Comparison of ENCODE assay signal across 18 cellular contexts in genomic region chr2:197810490-197810889, GRCh38. TPM values are rescaled to one million over a fixed set of nuclear protein-coding genes. Genes with fewer than 3 reads are reported as not detected.
A peak's percentile ranks its signal among the peaks of the same experiment; 100 is the strongest.
DNase-seq lines count a peak whose midpoint lies in the region; ATAC-seq, FAIRE-seq and TF ChIP-seq lines count a peak whose summit lies in the region.
"Had no signal": no experiment of that assay in that cellular context is flagged by ENCODE, and none has a peak within 500 bp of the region (broad histone marks: within the 10 kb centered on the region; RNA-seq: fewer than 3 reads in every experiment).

No MANE protein-coding gene starts in this region.

- H3K4me3 Mint-ChIP-seq in progenitor cell of endocrine pancreas (ENCODE audit: low read depth): peak overlapping the region; percentile 28
- no peak overlapping the region for H3K4me3 Mint-ChIP-seq in endothelial cell (ENCODE audit: unreplicated experiment)

- POLR2A ChIA-PET in K562 (lab: Yijun Ruan, JAX): interaction anchor here (1.5 kb wide), 1 partner anchor 10 kb away, joined by 4 read pairs; no protein-coding TSS in a partner anchor

- intact Hi-C loops in left ventricle myocardium inferior (cut with micrococcal nuclease): no loop called here
- intact Hi-C loops in Right ventricle myocardium superior (cut with DNase I): no loop called here
- intact Hi-C loops in K562 (cut with micrococcal nuclease): no loop called here

- H3K4me1 ChIP-seq in left ventricle myocardium inferior (peaks cover 74% of the 10 kb centered on the region), OCI-LY3 (ENCODE audit: low read length) (peaks cover 3% of the 10 kb centered on the region; the same call in 1 of the 2 replicates), K562 (replicated peaks in 1 of 2; ENCODE audit: control insufficient read depth in 2 of 2, insufficient read depth in 2 of 2, low read length in 2 of 2) (peaks cover 0 to 17% of the 10 kb centered on the region in 2 experiments; a peak in 3 of 5 replicates)
- H3K4me1 ChIP-seq: BLaER1 had no signal

- no peak for ATAC-seq in Right ventricle myocardium superior (ENCODE audit: poor library complexity)
- no peak for ATAC-seq in K562

- FAIRE-seq in K562 (lab: Jason Lieb, UNC): no peak

- H3K36me3 Mint-ChIP-seq in progenitor cell of endocrine pancreas (ENCODE audit: insufficient read depth): peaks cover 14% of the 10 kb centered on the region
- H3K36me3 Mint-ChIP-seq in endothelial cell (ENCODE audit: low read depth, unreplicated experiment): no peaks in the 10 kb centered on the region

- no TSS peak for BruUV-seq in K562 (replicated peaks; lab: Mats Ljungman, UMichigan)

- 0 out of 2 replicates have a peak overlapping the region, but pooled peaks have one; percentile 35 for H2AFZ ChIP-seq in OCI-LY3 (ENCODE audit: low read depth, low read length)
- no peak overlapping the region for H2AFZ ChIP-seq in K562 (ENCODE audit: low read depth, low read length)

- H3K4me1 Mint-ChIP-seq in progenitor cell of endocrine pancreas (ENCODE audit: low read depth) (peaks cover 35% of the 10 kb centered on the region), endothelial cell (ENCODE audit: unreplicated experiment) (peaks cover 35% of the 10 kb centered on the region)

- CTCF ChIA-PET in K562 (lab: Yijun Ruan, JAX; ENCODE audit: low intra/inter-chr PET ratio): no interaction called here

- H3K79me2 ChIP-seq in OCI-LY3 (ENCODE audit: low read length): no peaks in the 10 kb centered on the region
- H3K79me2 ChIP-seq in K562 (ENCODE audit: control insufficient read depth, insufficient read depth, low read length): peaks cover 96% of the 10 kb centered on the region

- H3K9me3 Mint-ChIP-seq in progenitor cell of endocrine pancreas (ENCODE audit: low read depth): peaks cover 8% of the 10 kb centered on the region
- H3K9me3 Mint-ChIP-seq in endothelial cell (ENCODE audit: unreplicated experiment): no peaks in the 10 kb centered on the region

- TF ChIP-seq POLR2A in K562 (conservative IDR thresholded peaks at IDR 0.05): no peak

- H3K9ac ChIP-seq in OCI-LY3 (ENCODE audit: low read length) (no peak overlapping the region), K562 (ENCODE audit: insufficient read depth in 1 of 2, low read depth in 2 of 2, low read length in 2 of 2) (no peak overlapping the region)
- H3K9ac ChIP-seq: BLaER1 had no signal

- no peaks in the 10 kb centered on the region for H3K9me1 ChIP-seq in K562 (ENCODE audit: control insufficient read depth, insufficient read depth, low read length)

- no peak for TF ChIP-seq CTCF in left ventricle myocardium inferior (IDR thresholded peaks at IDR 0.05; ENCODE audit: borderline replicate concordance)
- TF ChIP-seq CTCF in OCI-LY3 (IDR thresholded peaks at IDR 0.05; ENCODE audit: low read depth, low read length): no peak
- TF ChIP-seq CTCF in K562 (IDR thresholded peaks at IDR 0.05 in 2 of 3, conservative IDR thresholded peaks at IDR 0.05 in 1 of 3; ENCODE audit: insufficient read depth in 2 of 3, low read depth in 1 of 3, low read length in 3 of 3): no peak
- TF ChIP-seq CTCF in progenitor cell of endocrine pancreas (IDR thresholded peaks at IDR 0.05; ENCODE audit: unreplicated experiment): no peak
- no peak for TF ChIP-seq CTCF in endothelial cell (IDR thresholded peaks at IDR 0.05; ENCODE audit: unreplicated experiment)

- H3K27ac ChIP-seq in left ventricle myocardium inferior (replicated peaks) (peak overlapping the region; percentile 1), OCI-LY3 (ENCODE audit: low read length) (no peak overlapping the region), K562 (ENCODE audit: extremely low read depth, low read depth, low read length) (no peak overlapping the region)
- H3K27ac ChIP-seq: BLaER1, HL-60 had no signal

- H3K9me3 ChIP-seq in left ventricle myocardium inferior (replicated peaks) (no peaks in the 10 kb centered on the region), OCI-LY3 (ENCODE audit: insufficient read depth, low read length) (no peaks in the 10 kb centered on the region), K562 (replicated peaks; ENCODE audit: control insufficient read depth, insufficient read depth, low read depth, low read length) (no peaks in the 10 kb centered on the region)
- H3K9me3 ChIP-seq: BLaER1 had no signal

- H4K20me1 ChIP-seq in OCI-LY3 (ENCODE audit: insufficient read depth, low read length) (no peaks in the 10 kb centered on the region), K562 (replicated peaks; ENCODE audit: control insufficient read depth, insufficient read depth, low read length) (no peaks in the 10 kb centered on the region)

- no peak for DNase-seq in left ventricle myocardium inferior
- DNase-seq in Right ventricle myocardium superior: no peak
- DNase-seq in K562 (ENCODE audit: extremely low read depth in 1 of 4, low spot score in 3 of 4): no peak
- no peak for DNase-seq in progenitor cell of endocrine pancreas (ENCODE audit: low spot score, unreplicated experiment)
- no peak for DNase-seq in endothelial cell (ENCODE audit: low spot score)
- DNase-seq in cortex of kidney (lab: John Stamatoyannopoulos, UW): no peak
- DNase-seq in DMS79 (lab: John Stamatoyannopoulos, UW): no peak
- DNase-seq: 8988T, AML-193, Calu3, DMS79 treated with DMSO at 0.1 percent for 48 hours, EL, GDM1, HCEC 1CT had no signal

- TF ChIP-seq RAD21 in K562 (CRISPR knock-in tag; conservative IDR thresholded peaks at IDR 0.05 in 1 of 2, IDR thresholded peaks at IDR 0.05 in 1 of 2): no peak

- WGBS in K562 (ENCODE audit: insufficient coverage, low coverage, missing lambda C conversion rate): 29% methylated on average over 3 of the region's 3 CpGs

- H3K27ac Mint-ChIP-seq in progenitor cell of endocrine pancreas (peak overlapping the region; percentile 70), endothelial cell (ENCODE audit: unreplicated experiment) (no peak overlapping the region)

- H3K27me3 ChIP-seq in left ventricle myocardium inferior (ENCODE audit: low read depth): no peaks in the 10 kb centered on the region
- peaks cover 41% of the 10 kb centered on the region for H3K27me3 ChIP-seq in OCI-LY3 (ENCODE audit: low read depth, low read length)
- H3K27me3 ChIP-seq in K562 (ENCODE audit: control insufficient read depth in 2 of 2, insufficient read depth in 2 of 2, low read length in 2 of 2): no peaks in the 10 kb centered on the region

- in situ Hi-C loops in K562 (cut with MboI): loop anchor here (10.0 kb wide), 1 partner anchor 124 kb away; no protein-coding TSS in a partner anchor

- peak overlapping the region; percentile 91 for H3K4me3 ChIP-seq in left ventricle myocardium inferior
- no peak overlapping the region for H3K4me3 ChIP-seq in OCI-LY3 (ENCODE audit: low read length)
- no peak overlapping the region for H3K4me3 ChIP-seq in K562
- H3K4me3 ChIP-seq: BLaER1 had no signal

- no peak overlapping the region for H3K4me2 ChIP-seq in OCI-LY3 (ENCODE audit: low read length)
- H3K4me2 ChIP-seq in K562 (ENCODE audit: insufficient read depth, low read length): peak overlapping the region; percentile 3; the same call in 1 of the 2 replicates
- H3K4me2 ChIP-seq: BLaER1 had no signal

- H3K36me3 ChIP-seq in left ventricle myocardium inferior: no peaks in the 10 kb centered on the region
- no peaks in the 10 kb centered on the region for H3K36me3 ChIP-seq in OCI-LY3 (replicated peaks; ENCODE audit: low read depth, low read length)
- H3K36me3 ChIP-seq in K562 (ENCODE audit: control insufficient read depth, insufficient read depth, low read length): peaks cover 3% of the 10 kb centered on the region; the same call in 1 of the 3 replicates
- H3K36me3 ChIP-seq: BLaER1 had no signal

- no peak for TF ChIP-seq EP300 in K562 (IDR thresholded peaks at IDR 0.05; ENCODE audit: low read length)

- H3K27me3 Mint-ChIP-seq in progenitor cell of endocrine pancreas (no peaks in the 10 kb centered on the region), endothelial cell (ENCODE audit: unreplicated experiment) (peaks cover 4% of the 10 kb centered on the region)

RNA-seq across cellular contexts. Expression of gene PLCL1, which starts 6.1 kb away (rescaled TPM):
- total RNA-seq in left ventricle myocardium inferior (78.6 TPM), Right ventricle myocardium superior (93.3 TPM), K562 (2014; rRNA removed) (6.1 and 6.2 TPM in 2 replicates), K562 (2014; rRNA removed; fragmentation: Illumina TruSeq; extraction: Trizol) (12.9 and 16.0 TPM in 2 replicates), K562 (2015; rRNA removed; fragmentation: Illumina TruSeq; extraction: Trizol) (12.0 and 12.6 TPM in 2 replicates), K562 (2021) (8.9 and 9.7 TPM in 2 replicates), progenitor cell of endocrine pancreas (41.1 and 48.3 TPM in 2 replicates), endothelial cell (ENCODE audit: unreplicated experiment) (13.6 TPM)
- 12.5 and 53.5 TPM in 2 replicates for total RNA-seq in K562 (2011; cell fraction: chromatin; rRNA removed; ENCODE audit: low replicate concordance)
- 6.0 and 7.5 TPM in 2 replicates for total RNA-seq in K562 (2011; cell fraction: nucleolus; rRNA removed)
- 9.1 and 10.5 TPM in 2 replicates for total RNA-seq in K562 (2011; cell fraction: nucleoplasm; rRNA removed)
- polyA plus RNA-seq in K562 (2011; rRNA removed) (11.2 and 17.7 TPM in 2 replicates), K562 (2014; fragmentation: Illumina TruSeq; extraction: Trizol) (8.6 and 8.9 TPM in 2 replicates), K562 (2014; fragmentation: Nextera tagmentation; extraction: Ambion mirVana) (1 to 10 TPM; 2.0 to 3.0 TPM), K562 (2014; rRNA removed) (5.1 and 8.1 TPM in 2 replicates)
- 2.7 and 5.4 TPM in 2 replicates for polyA plus RNA-seq in K562 (2011; cell fraction: cytosol; rRNA removed)
- polyA plus RNA-seq in K562 (2011; cell fraction: nucleus; rRNA removed): 6.1 and 8.8 TPM in 2 replicates
- polyA plus RNA-seq in K562 (2012): 7.6 and 9.4 TPM in 2 replicates
- polyA minus RNA-seq in K562 (2011; rRNA and poly(A)+ RNA removed): 60.9 and 62.3 TPM in 2 replicates
- polyA minus RNA-seq in K562 (2011; cell fraction: cytosol; rRNA and poly(A)+ RNA removed): 10.5 and 16.3 TPM in 2 replicates
- 28.0 and 45.5 TPM in 2 replicates for polyA minus RNA-seq in K562 (2011; cell fraction: nucleus; rRNA and poly(A)+ RNA removed)

RNA-seq across cellular contexts. Expression of gene BOLL, which starts 25.4 kb away (rescaled TPM):
- not detected for total RNA-seq in left ventricle myocardium inferior
- not detected for total RNA-seq in Right ventricle myocardium superior
- 0.09 and 0.14 TPM in 2 replicates for total RNA-seq in K562 (2011; cell fraction: chromatin; rRNA removed; ENCODE audit: low replicate concordance)
- not detected in 2 replicates for total RNA-seq in K562 (2011; cell fraction: nucleolus; rRNA removed)
- total RNA-seq in K562 (2011; cell fraction: nucleoplasm; rRNA removed): 0.81 TPM in 1 of 2 replicates, not detected in the other
- total RNA-seq in K562 (2014; rRNA removed): 0.29 TPM in 1 of 2 replicates, not detected in the other
- 0.11 TPM in 1 of 2 replicates, not detected in the other for total RNA-seq in K562 (2014; rRNA removed; fragmentation: Illumina TruSeq; extraction: Trizol)
- total RNA-seq in K562 (2015; rRNA removed; fragmentation: Illumina TruSeq; extraction: Trizol): 0.25 TPM in 1 of 2 replicates, not detected in the other
- total RNA-seq in K562 (2021): 0.11 and 0.13 TPM in 2 replicates
- 0.53 TPM in 1 of 2 replicates, not detected in the other for polyA plus RNA-seq in K562 (2011; rRNA removed)
- polyA plus RNA-seq in K562 (2011; cell fraction: cytosol; rRNA removed): 0.15 TPM in 1 of 2 replicates, not detected in the other
- polyA plus RNA-seq in K562 (2011; cell fraction: nucleus; rRNA removed): 0.34 and 0.65 TPM in 2 replicates
- polyA plus RNA-seq in K562 (2012): 0.27 and 1.1 TPM in 2 replicates
- polyA plus RNA-seq in K562 (2014; fragmentation: Illumina TruSeq; extraction: Trizol): 0.11 and 0.55 TPM in 2 replicates
- polyA plus RNA-seq in K562 (2014; fragmentation: Nextera tagmentation; extraction: Ambion mirVana): under 1 TPM; 0.11 to 0.46 TPM
- polyA plus RNA-seq in K562 (2014; rRNA removed): 0.09 and 0.12 TPM in 2 replicates
- not detected in 2 replicates for polyA minus RNA-seq in K562 (2011; rRNA and poly(A)+ RNA removed)
- not detected in 2 replicates for polyA minus RNA-seq in K562 (2011; cell fraction: cytosol; rRNA and poly(A)+ RNA removed)
- polyA minus RNA-seq in K562 (2011; cell fraction: nucleus; rRNA and poly(A)+ RNA removed): not detected in 2 replicates
- total RNA-seq in progenitor cell of endocrine pancreas: 0.22 and 0.51 TPM in 2 replicates
- not detected for total RNA-seq in endothelial cell (ENCODE audit: unreplicated experiment)
- total RNA-seq: Calu3, H4 had no signal
